ENCODE assay signal across 1 cellular context in the genomic region with DNA sequence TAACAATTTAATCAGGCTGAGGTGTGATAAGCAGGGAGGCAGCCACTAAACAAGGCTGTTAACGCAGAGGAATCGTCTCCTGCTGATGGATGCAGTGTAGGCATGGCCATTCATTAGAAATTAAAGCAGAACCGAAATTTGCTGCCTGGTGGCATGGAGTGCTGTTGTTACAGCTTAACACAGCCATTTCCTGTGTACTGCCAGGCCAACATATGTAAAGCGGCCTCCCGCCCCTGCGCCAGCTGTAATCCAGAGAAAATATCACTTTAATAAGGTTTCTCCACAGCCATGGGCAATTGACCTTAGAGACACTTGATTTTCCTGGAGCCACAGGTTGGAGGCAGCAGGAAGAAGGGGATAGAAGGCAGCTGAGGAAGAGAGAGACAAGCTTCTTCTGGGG.
TF ChIP-seq lines count a peak whose summit lies in the region.

No MANE protein-coding gene starts in this region.

TF ChIP-seq in HepG2, 621 proteins besides CTCF, POLR2A, EP300 and RAD21 (continued from another document):
- TF ChIP-seq, protein P1, sequence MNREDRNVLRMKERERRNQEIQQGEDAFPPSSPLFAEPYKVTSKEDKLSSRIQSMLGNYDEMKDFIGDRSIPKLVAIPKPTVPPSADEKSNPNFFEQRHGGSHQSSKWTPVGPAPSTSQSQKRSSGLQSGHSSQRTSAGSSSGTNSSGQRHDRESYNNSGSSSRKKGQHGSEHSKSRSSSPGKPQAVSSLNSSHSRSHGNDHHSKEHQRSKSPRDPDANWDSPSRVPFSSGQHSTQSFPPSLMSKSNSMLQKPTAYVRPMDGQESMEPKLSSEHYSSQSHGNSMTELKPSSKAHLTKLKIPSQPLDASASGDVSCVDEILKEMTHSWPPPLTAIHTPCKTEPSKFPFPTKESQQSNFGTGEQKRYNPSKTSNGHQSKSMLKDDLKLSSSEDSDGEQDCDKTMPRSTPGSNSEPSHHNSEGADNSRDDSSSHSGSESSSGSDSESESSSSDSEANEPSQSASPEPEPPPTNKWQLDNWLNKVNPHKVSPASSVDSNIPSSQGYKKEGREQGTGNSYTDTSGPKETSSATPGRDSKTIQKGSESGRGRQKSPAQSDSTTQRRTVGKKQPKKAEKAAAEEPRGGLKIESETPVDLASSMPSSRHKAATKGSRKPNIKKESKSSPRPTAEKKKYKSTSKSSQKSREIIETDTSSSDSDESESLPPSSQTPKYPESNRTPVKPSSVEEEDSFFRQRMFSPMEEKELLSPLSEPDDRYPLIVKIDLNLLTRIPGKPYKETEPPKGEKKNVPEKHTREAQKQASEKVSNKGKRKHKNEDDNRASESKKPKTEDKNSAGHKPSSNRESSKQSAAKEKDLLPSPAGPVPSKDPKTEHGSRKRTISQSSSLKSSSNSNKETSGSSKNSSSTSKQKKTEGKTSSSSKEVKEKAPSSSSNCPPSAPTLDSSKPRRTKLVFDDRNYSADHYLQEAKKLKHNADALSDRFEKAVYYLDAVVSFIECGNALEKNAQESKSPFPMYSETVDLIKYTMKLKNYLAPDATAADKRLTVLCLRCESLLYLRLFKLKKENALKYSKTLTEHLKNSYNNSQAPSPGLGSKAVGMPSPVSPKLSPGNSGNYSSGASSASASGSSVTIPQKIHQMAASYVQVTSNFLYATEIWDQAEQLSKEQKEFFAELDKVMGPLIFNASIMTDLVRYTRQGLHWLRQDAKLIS (CRISPR knock-in tag; IDR thresholded peaks at IDR 0.05): no peak
